In genomic region chr20:62253398-62253797, GRCh38 we compare ENCODE assay signal across 23 cellular contexts. TPM values are rescaled to one million over a fixed set of nuclear protein-coding genes. Genes with fewer than 3 reads are reported as not detected.
"Had no signal": no experiment of that assay in that cellular context is flagged by ENCODE, and none has a peak within 500 bp of the region (broad histone marks: within the 10 kb centered on the region; RNA-seq: fewer than 3 reads in every experiment).

No MANE protein-coding gene starts in this region.

- H3K27me3 Mint-ChIP-seq: naive thymus-derived CD4-positive, alpha-beta T cell had no signal

- ATAC-seq: heart left ventricle; naive thymus-derived CD4-positive, alpha-beta T cell; sciatic nerve; upper lobe of right lung had no signal

- H3K4me1 ChIP-seq: colonic mucosa had no signal

- H3K4me3 Mint-ChIP-seq: naive thymus-derived CD4-positive, alpha-beta T cell; nephron progenitor cell had no signal

- H3K27me3 ChIP-seq: colonic mucosa, heart left ventricle, neutrophil, tibial artery, upper lobe of right lung, vagina had no signal

- H3K36me3 ChIP-seq: colonic mucosa had no signal

- H3K27ac ChIP-seq: colonic mucosa, heart left ventricle, neutrophil, tibial artery, upper lobe of right lung, vagina had no signal

- H3K4me3 ChIP-seq: colonic mucosa, heart left ventricle, tibial artery, upper lobe of right lung, vagina had no signal

- H3K9me3 Mint-ChIP-seq: naive thymus-derived CD4-positive, alpha-beta T cell; nephron progenitor cell had no signal

- DNase-seq: colonic mucosa; dermis blood vessel endothelial cell; effector CD4-positive, alpha-beta T cell; hippocampal formation; kidney glomerular epithelial cell; mesendoderm; naive thymus-derived CD4-positive, alpha-beta T cell; nephron progenitor cell; stimulated activated CD4-positive, alpha-beta T cell treated with anti-CD3 and anti-CD28 coated beads, Interleukin-2, amount 100 ng/mL, for 24 hours; stimulated activated CD4-positive, alpha-beta T cell treated with anti-CD3 and anti-CD28 coated beads, Interleukin-4, amount 100 ng/mL, for 4 hours; stimulated activated naive CD4-positive, alpha-beta T cell treated with Interleukin-2 at 50 U/mL for 16 hours; tibial artery; upper lobe of right lung had no signal

- H3K27ac Mint-ChIP-seq: naive thymus-derived CD4-positive, alpha-beta T cell had no signal

- H3K9me3 ChIP-seq: colonic mucosa, heart left ventricle, neutrophil, tibial artery, upper lobe of right lung, vagina had no signal

RNA-seq across cellular contexts. Expression of gene HRH3, which starts 33.3 kb away (rescaled TPM):
- total RNA-seq: colonic mucosa; dermis blood vessel endothelial cell; fibroblast of lung; glomerular endothelial cell; heart left ventricle; liver; lung microvascular endothelial cell; naive thymus-derived CD4-positive, alpha-beta T cell; osteocyte; pulmonary artery endothelial cell; sciatic nerve; upper lobe of right lung; vagina had no signal
- polyA plus RNA-seq: fibroblast of lung; heart left ventricle; liver; naive thymus-derived CD4-positive, alpha-beta T cell had no signal
